ENCODE assay signal across 18 cellular contexts in genomic region chr15:85684174-85684710, GRCh38.
DNase-seq lines count a peak whose midpoint lies in the region; ATAC-seq and TF ChIP-seq lines count a peak whose summit lies in the region.
"Had no signal": no experiment of that assay in that cellular context is flagged by ENCODE, and none has a peak within 500 bp of the region (broad histone marks: within the 10 kb centered on the region; RNA-seq: fewer than 3 reads in every experiment).

No MANE protein-coding gene starts in this region.

- H3K4me1 ChIP-seq in HEK293 (ENCODE audit: control insufficient read depth, insufficient read depth, low read length) (no peaks in the 10 kb centered on the region), esophagus muscularis mucosa (peaks cover 31 to 58% (median 57%) of the 10 kb centered on the region in 4 donors), A673 (ENCODE audit: insufficient read depth, low read length, poor library complexity, severe bottlenecking) (peaks cover 12% of the 10 kb centered on the region)
- peaks cover 18 to 21% of the 10 kb centered on the region in 2 donors for H3K4me1 ChIP-seq in naive thymus-derived CD4-positive, alpha-beta T cell (ENCODE audit: control insufficient read depth in 2 of 2, insufficient read depth in 2 of 2, low read length in 2 of 2)

- CTCF ChIA-PET in activated CD8-positive, alpha-beta T cell treated with anti-CD3 and anti-CD28 coated beads for 36 hours (lab: Charles Lee): interaction anchor here (1.1 kb wide), 1 partner anchor 157 kb away, joined by 3 read pairs; no protein-coding TSS in a partner anchor
- CTCF ChIA-PET in activated CD8-positive, alpha-beta T cell treated with anti-CD3 and anti-CD28 coated beads, Interleukin-2, amount 10 ng/mL, durations not matched to agents 7 days and 5 days (lab: Charles Lee): interaction anchor here (1.3 kb wide), 1 partner anchor 103 kb away, joined by 3 read pairs; no protein-coding TSS in a partner anchor
- CTCF ChIA-PET in HEK293 (lab: Yijun Ruan, JAX) (interaction anchor here (0.6 kb wide), 1 partner anchor 119 kb away, joined by 3 read pairs; no protein-coding TSS in a partner anchor), A673 (lab: Charles Lee) (no interaction called here), GM10248 (lab: Yijun Ruan, JAX) (no interaction called here)
- CTCF ChIA-PET in naive thymus-derived CD4-positive, alpha-beta T cell (lab: Charles Lee): no interaction called here

- no peaks in the 10 kb centered on the region for H3K9me3 Mint-ChIP-seq in activated CD8-positive, alpha-beta T cell treated with anti-CD3 and anti-CD28 coated beads for 36 hours
- H3K9me3 Mint-ChIP-seq in activated CD8-positive, alpha-beta T cell treated with anti-CD3 and anti-CD28 coated beads, Interleukin-2, amount 10 ng/mL, durations not matched to agents 7 days and 5 days (ENCODE audit: insufficient read depth): no peaks in the 10 kb centered on the region
- no peaks in the 10 kb centered on the region for H3K9me3 Mint-ChIP-seq in naive thymus-derived CD4-positive, alpha-beta T cell

- POLR2A ChIA-PET in activated CD8-positive, alpha-beta T cell treated with anti-CD3 and anti-CD28 coated beads for 36 hours (lab: Charles Lee): no interaction called here
- POLR2A ChIA-PET in activated CD8-positive, alpha-beta T cell treated with anti-CD3 and anti-CD28 coated beads, Interleukin-2, amount 10 ng/mL, durations not matched to agents 7 days and 5 days (lab: Charles Lee): no interaction called here
- POLR2A ChIA-PET in HEK293 (lab: Yijun Ruan, JAX): no interaction called here
- POLR2A ChIA-PET in naive thymus-derived CD4-positive, alpha-beta T cell (lab: Charles Lee): interaction anchor here (1.3 kb wide), 1 partner anchor 9 kb away, joined by 3 read pairs; no protein-coding TSS in a partner anchor
- POLR2A ChIA-PET in A673 (lab: Charles Lee; ENCODE audit: low non-redundant PET): no interaction called here
- POLR2A ChIA-PET in GM10248 (lab: Yijun Ruan, JAX): no interaction called here

- no peak overlapping the region for H3K4me3 Mint-ChIP-seq in activated CD8-positive, alpha-beta T cell treated with anti-CD3 and anti-CD28 coated beads for 36 hours
- H3K4me3 Mint-ChIP-seq in activated CD8-positive, alpha-beta T cell treated with anti-CD3 and anti-CD28 coated beads, Interleukin-2, amount 10 ng/mL, durations not matched to agents 7 days and 5 days: no peak overlapping the region
- peak overlapping the region in 1 of 10 donors; percentile 2 for H3K4me3 Mint-ChIP-seq in naive thymus-derived CD4-positive, alpha-beta T cell

- WGBS in esophagus muscularis mucosa: 59% methylated on average over 6 of the region's 6 CpGs

- no peak for TF ChIP-seq CTCF in activated CD8-positive, alpha-beta T cell treated with anti-CD3 and anti-CD28 coated beads for 36 hours (IDR thresholded peaks at IDR 0.05)
- no peak for TF ChIP-seq CTCF in HEK293 (tag by site-specific recombination; IDR thresholded peaks at IDR 0.05)
- no peak for TF ChIP-seq CTCF in esophagus muscularis mucosa (IDR thresholded peaks at IDR 0.05)
- no peak for TF ChIP-seq CTCF in A673 (conservative IDR thresholded peaks at IDR 0.05; ENCODE audit: low read depth, low read length)
- TF ChIP-seq CTCF in GM10248 (IDR thresholded peaks at IDR 0.05; ENCODE audit: control extremely low read depth, extremely low read depth, low read depth, missing control alignments): no peak

- intact Hi-C loops in activated CD8-positive, alpha-beta T cell treated with anti-CD3 and anti-CD28 coated beads for 36 hours (cut with micrococcal nuclease): no loop called here
- intact Hi-C loops in esophagus muscularis mucosa (cut with DNase I): no loop called here
- intact Hi-C loops in naive thymus-derived CD4-positive, alpha-beta T cell (cut with micrococcal nuclease): no loop called here
- intact Hi-C loops in A673 (cut with micrococcal nuclease; ENCODE audit: unreplicated experiment): no loop called here

- no peaks in the 10 kb centered on the region for H3K9me3 ChIP-seq in HEK293 (ENCODE audit: control insufficient read depth, insufficient read depth, low read depth, low read length)
- H3K9me3 ChIP-seq in esophagus muscularis mucosa: no peaks in the 10 kb centered on the region
- no peaks in the 10 kb centered on the region for H3K9me3 ChIP-seq in naive thymus-derived CD4-positive, alpha-beta T cell (ENCODE audit: control insufficient read depth in 2 of 3, low read length in 3 of 3)
- H3K9me3 ChIP-seq in A673 (ENCODE audit: low read depth, low read length, poor library complexity, severe bottlenecking): no peaks in the 10 kb centered on the region

- no TSS peak for BruUV-seq in A673 (replicated peaks; lab: Mats Ljungman, UMichigan)

- H3K4me3 ChIP-seq in HEK293 (ENCODE audit: low read depth, low read length): no peak overlapping the region
- H3K4me3 ChIP-seq in esophagus muscularis mucosa: no peak overlapping the region
- H3K4me3 ChIP-seq in naive thymus-derived CD4-positive, alpha-beta T cell (ENCODE audit: low read length): no peak overlapping the region
- H3K4me3 ChIP-seq in A673 (ENCODE audit: low read depth, low read length, poor library complexity, severe bottlenecking): no peak overlapping the region

- H3K27me3 Mint-ChIP-seq in activated CD8-positive, alpha-beta T cell treated with anti-CD3 and anti-CD28 coated beads for 36 hours: no peaks in the 10 kb centered on the region
- H3K27me3 Mint-ChIP-seq in activated CD8-positive, alpha-beta T cell treated with anti-CD3 and anti-CD28 coated beads, Interleukin-2, amount 10 ng/mL, durations not matched to agents 7 days and 5 days (ENCODE audit: low read depth): no peaks in the 10 kb centered on the region
- no peaks in the 10 kb centered on the region for H3K27me3 Mint-ChIP-seq in naive thymus-derived CD4-positive, alpha-beta T cell

- H3K27ac Mint-ChIP-seq in activated CD8-positive, alpha-beta T cell treated with anti-CD3 and anti-CD28 coated beads for 36 hours: peak overlapping the region; percentile 0
- no peak overlapping the region for H3K27ac Mint-ChIP-seq in activated CD8-positive, alpha-beta T cell treated with anti-CD3 and anti-CD28 coated beads, Interleukin-2, amount 10 ng/mL, durations not matched to agents 7 days and 5 days
- peak overlapping the region in 5 of 9 donors; percentile 3 to 88 (median 68) for H3K27ac Mint-ChIP-seq in naive thymus-derived CD4-positive, alpha-beta T cell

- H3K36me3 ChIP-seq in HEK293 (ENCODE audit: control insufficient read depth in 2 of 2, insufficient read depth in 1 of 2, low read length in 2 of 2) (peaks cover 18 to 37% of the 10 kb centered on the region in 2 experiments), esophagus muscularis mucosa (peaks cover 15 to 79% (median 49%) of the 10 kb centered on the region in 4 donors), A673 (ENCODE audit: insufficient read depth, low read length, poor library complexity, severe bottlenecking) (no peaks in the 10 kb centered on the region)
- peaks cover 0 to 11% (median 4%) of the 10 kb centered on the region in 3 experiments for H3K36me3 ChIP-seq in naive thymus-derived CD4-positive, alpha-beta T cell (ENCODE audit: control insufficient read depth in 2 of 3, insufficient read depth in 3 of 3, low read length in 3 of 3)

- no peak for ATAC-seq in activated CD8-positive, alpha-beta T cell treated with anti-CD3 and anti-CD28 coated beads for 36 hours
- ATAC-seq in activated CD8-positive, alpha-beta T cell treated with anti-CD3 and anti-CD28 coated beads, Interleukin-2, amount 10 ng/mL, durations not matched to agents 7 days and 5 days: no peak
- no peak for ATAC-seq in naive thymus-derived CD4-positive, alpha-beta T cell

- peaks cover 18% of the 10 kb centered on the region for H3K36me3 Mint-ChIP-seq in activated CD8-positive, alpha-beta T cell treated with anti-CD3 and anti-CD28 coated beads for 36 hours (ENCODE audit: low read depth)
- peaks cover 32% of the 10 kb centered on the region for H3K36me3 Mint-ChIP-seq in activated CD8-positive, alpha-beta T cell treated with anti-CD3 and anti-CD28 coated beads, Interleukin-2, amount 10 ng/mL, durations not matched to agents 7 days and 5 days (ENCODE audit: low read depth)
- H3K36me3 Mint-ChIP-seq in naive thymus-derived CD4-positive, alpha-beta T cell: peaks cover 5 to 23% (median 14%) of the 10 kb centered on the region in 5 donors

- H3K27me3 ChIP-seq in esophagus muscularis mucosa: no peaks in the 10 kb centered on the region
- no peaks in the 10 kb centered on the region for H3K27me3 ChIP-seq in naive thymus-derived CD4-positive, alpha-beta T cell (ENCODE audit: control insufficient read depth in 2 of 2, insufficient read depth in 2 of 2, low read length in 2 of 2)
- H3K27me3 ChIP-seq in A673 (replicated peaks; ENCODE audit: insufficient read depth, low read depth, low read length, poor library complexity): no peaks in the 10 kb centered on the region

- TF ChIP-seq EP300 in esophagus muscularis mucosa (IDR thresholded peaks at IDR 0.05): no peak

- TF ChIP-seq POLR2A in esophagus muscularis mucosa (IDR thresholded peaks at IDR 0.05; ENCODE audit: low read depth): no peak

- no peak overlapping the region for H3K27ac ChIP-seq in HEK293 (ENCODE audit: extremely low read depth, low read depth, low read length)
- H3K27ac ChIP-seq in esophagus muscularis mucosa (replicated peaks in 1 of 4): peak overlapping the region; percentile 57 to 64 (median 62)
- H3K27ac ChIP-seq in naive thymus-derived CD4-positive, alpha-beta T cell (ENCODE audit: low read depth, low read length): peak overlapping the region; percentile 29
- no peak overlapping the region for H3K27ac ChIP-seq in A673 (ENCODE audit: low read depth, low read length, poor library complexity, severe bottlenecking)
- H3K27ac ChIP-seq: 22Rv1, C4-2B, RWPE1 had no signal

- peaks cover 34% of the 10 kb centered on the region for H3K4me1 Mint-ChIP-seq in activated CD8-positive, alpha-beta T cell treated with anti-CD3 and anti-CD28 coated beads for 36 hours (ENCODE audit: low read depth)
- H3K4me1 Mint-ChIP-seq in activated CD8-positive, alpha-beta T cell treated with anti-CD3 and anti-CD28 coated beads, Interleukin-2, amount 10 ng/mL, durations not matched to agents 7 days and 5 days (ENCODE audit: low read depth): peaks cover 27% of the 10 kb centered on the region
- peaks cover 8 to 48% (median 34%) of the 10 kb centered on the region in 7 donors for H3K4me1 Mint-ChIP-seq in naive thymus-derived CD4-positive, alpha-beta T cell

- no peak for DNase-seq in activated CD8-positive, alpha-beta T cell treated with anti-CD3 and anti-CD28 coated beads for 36 hours
- no peak for DNase-seq in activated CD8-positive, alpha-beta T cell treated with anti-CD3 and anti-CD28 coated beads, Interleukin-2, amount 10 ng/mL, durations not matched to agents 7 days and 5 days
- DNase-seq in esophagus muscularis mucosa (ENCODE audit: extremely low spot score): no peak
- no peak for DNase-seq in naive thymus-derived CD4-positive, alpha-beta T cell
- no peak for DNase-seq in C1 segment of cervical spinal cord (lab: John Stamatoyannopoulos, UW)
- no peak for DNase-seq in A673 (ENCODE audit: low spot score)
- no peak for DNase-seq in GM10248 (ENCODE audit: extremely low spot score)
- DNase-seq: DMS79, GDM1, MM.1S, NCI-H1105, NCI-H1694 treated with DMSO at 0.1 percent for 48 hours, NCI-H345, NCI-H526 treated with DMSO at 0.1 percent for 48 hours had no signal

TF ChIP-seq in HEK293, 187 proteins besides CTCF, POLR2A, EP300 and RAD21:
- TF ChIP-seq ZNF23 (tag by site-specific recombination; IDR thresholded peaks at IDR 0.05; ENCODE audit: borderline replicate concordance): no peak
- peak; percentile 71; the same call in 1 of the 2 replicates for TF ChIP-seq ZNF121 (tag by site-specific recombination; IDR thresholded peaks at IDR 0.05)

Comparison
In these comparisons a context has a peak if more than half of its experiments do, and no peak if none do; other contexts are left out.
1. H3K27ac ChIP-seq: peak in esophagus muscularis mucosa (4 of 4) and naive thymus-derived CD4-positive, alpha-beta T cell (single experiment); none in HEK293 (single experiment) and A673 (single experiment).
2. CTCF ChIA-PET loops: an anchor here in activated CD8-positive, alpha-beta T cell treated with anti-CD3 and anti-CD28 coated beads for 36 hours (1.1 kb wide), activated CD8-positive, alpha-beta T cell treated with anti-CD3 and anti-CD28 coated beads, Interleukin-2, amount 10 ng/mL, durations not matched to agents 7 days and 5 days (1.3 kb wide) and HEK293 (0.6 kb wide); none called in naive thymus-derived CD4-positive, alpha-beta T cell, A673 and GM10248.